ENCODE assay signal across 25 cellular contexts in the genomic region with DNA sequence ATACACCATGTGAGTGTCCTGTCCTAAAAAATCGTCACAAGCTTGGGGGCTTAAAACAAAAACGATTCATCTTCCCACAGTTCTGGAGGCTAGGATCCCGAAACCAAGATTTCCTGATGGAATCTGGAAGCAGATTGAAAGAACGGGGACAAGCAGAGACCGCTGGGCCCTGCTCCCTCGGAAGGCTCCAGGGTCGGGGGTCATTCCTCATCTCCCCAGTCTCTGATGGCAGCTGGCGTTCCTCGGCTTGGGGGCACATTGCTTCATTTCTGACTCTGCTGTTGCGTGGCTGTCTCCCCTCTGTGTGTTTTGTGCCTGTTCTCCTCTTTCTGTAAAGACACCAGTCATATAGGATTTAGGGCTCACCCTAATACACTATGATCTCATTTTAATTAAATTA.
A peak's percentile ranks its signal among the peaks of the same experiment; 100 is the strongest.
DNase-seq lines count a peak whose midpoint lies in the region; ATAC-seq and TF ChIP-seq lines count a peak whose summit lies in the region.
"Had no signal": no experiment of that assay in that cellular context is flagged by ENCODE, and none has a peak within 500 bp of the region (broad histone marks: within the 10 kb centered on the region; RNA-seq: fewer than 3 reads in every experiment).

No MANE protein-coding gene starts in this region.

- peaks cover 3% of the 10 kb centered on the region for H3K4me1 Mint-ChIP-seq in activated T-helper 17 cell treated with anti-CD3 and anti-CD28 coated beads, Interleukin-2, amount 50 U/mL, for 72 hours
- H3K4me1 Mint-ChIP-seq: CD8-positive, alpha-beta memory T cell had no signal

- ATAC-seq in activated T-helper 17 cell treated with anti-CD3 and anti-CD28 coated beads, Interleukin-2, amount 50 U/mL, for 72 hours (replicated peaks), result no peak
- no peak for ATAC-seq in foreskin keratinocyte
- no peak for ATAC-seq in left lobe of liver
- ATAC-seq in GM18861 (IDR thresholded peaks at IDR 0.05; ENCODE audit: unreplicated experiment), result no peak

- no peak overlapping the region for H3K4me3 Mint-ChIP-seq in activated T-helper 17 cell treated with anti-CD3 and anti-CD28 coated beads, Interleukin-2, amount 50 U/mL, for 72 hours
- H3K4me3 Mint-ChIP-seq: CD8-positive, alpha-beta memory T cell had no signal

- no peaks in the 10 kb centered on the region for H3K36me3 Mint-ChIP-seq in activated T-helper 17 cell treated with anti-CD3 and anti-CD28 coated beads, Interleukin-2, amount 50 U/mL, for 72 hours (ENCODE audit: low read depth)
- H3K36me3 Mint-ChIP-seq: CD8-positive, alpha-beta memory T cell had no signal

- H3K4me3 ChIP-seq in ACC112 (ENCODE audit: low read depth, low read length), result no peak overlapping the region
- H3K4me3 ChIP-seq in skin epidermis, result no peak overlapping the region
- H3K4me3 ChIP-seq: SK-N-MC had no signal

- TF ChIP-seq CTCF in foreskin keratinocyte (conservative IDR thresholded peaks at IDR 0.05), result no peak

- peaks cover 43% of the 10 kb centered on the region for H3K27me3 Mint-ChIP-seq in activated T-helper 17 cell treated with anti-CD3 and anti-CD28 coated beads, Interleukin-2, amount 50 U/mL, for 72 hours

- peak overlapping the region; percentile 68 for H3K27ac Mint-ChIP-seq in activated T-helper 17 cell treated with anti-CD3 and anti-CD28 coated beads, Interleukin-2, amount 50 U/mL, for 72 hours
- H3K27ac Mint-ChIP-seq: CD8-positive, alpha-beta memory T cell had no signal

- H3K79me2 ChIP-seq in ACC112 (ENCODE audit: control insufficient read depth, insufficient read depth, low read length, unreplicated experiment), result no peaks in the 10 kb centered on the region

- DNase-seq in foreskin keratinocyte (no peak), left lobe of liver (ENCODE audit: low spot score) (no peak)
- no peak for DNase-seq in activated CD8-positive, alpha-beta memory T cell treated with anti-CD3 and anti-CD28 coated beads, Interleukin-2, amount 50 U/mL, for 4 hours
- DNase-seq: 8988T; AML-193; C1 segment of cervical spinal cord; Calu3; CD8-positive, alpha-beta memory T cell; DMS153; GOT3; HCEC 1CT; NCI-H1105; NCI-H2081; NCI-H2171; NCI-H345; NCI-H526; OCI-M1; RPMI8226; SHP77 treated with DMSO at 0.1 percent for 48 hours had no signal

- peak overlapping the region; percentile 59; the same call in 1 of the 2 replicates for H3K27ac ChIP-seq in ACC112 (ENCODE audit: low read depth, low read length)
- H3K27ac ChIP-seq in foreskin keratinocyte, result peak overlapping the region; percentile 89
- peak overlapping the region in 17 of 21 experiments; percentile 16 to 74 (median 46) for H3K27ac ChIP-seq in skin epidermis
- H3K27ac ChIP-seq: KMS-11, SK-N-MC had no signal

- no peaks in the 10 kb centered on the region for H3K9me3 Mint-ChIP-seq in activated T-helper 17 cell treated with anti-CD3 and anti-CD28 coated beads, Interleukin-2, amount 50 U/mL, for 72 hours

- no peak overlapping the region for H2AFZ ChIP-seq in ACC112 (ENCODE audit: low read length, unreplicated experiment)

- H3K36me3 ChIP-seq in ACC112 (ENCODE audit: insufficient read depth, low read length), result no peaks in the 10 kb centered on the region

- H3K4me1 ChIP-seq in ACC112 (ENCODE audit: control insufficient read depth, insufficient read depth, low read length, unreplicated experiment), result peaks cover 31% of the 10 kb centered on the region
- peaks cover 17% of the 10 kb centered on the region for H3K4me1 ChIP-seq in foreskin keratinocyte

- H3K27me3 ChIP-seq in ACC112 (ENCODE audit: insufficient read depth, low read length), result no peaks in the 10 kb centered on the region
- H3K27me3 ChIP-seq in foreskin keratinocyte, result no peaks in the 10 kb centered on the region
